8 cellular contexts compared by ENCODE assay signal in the genomic region with DNA sequence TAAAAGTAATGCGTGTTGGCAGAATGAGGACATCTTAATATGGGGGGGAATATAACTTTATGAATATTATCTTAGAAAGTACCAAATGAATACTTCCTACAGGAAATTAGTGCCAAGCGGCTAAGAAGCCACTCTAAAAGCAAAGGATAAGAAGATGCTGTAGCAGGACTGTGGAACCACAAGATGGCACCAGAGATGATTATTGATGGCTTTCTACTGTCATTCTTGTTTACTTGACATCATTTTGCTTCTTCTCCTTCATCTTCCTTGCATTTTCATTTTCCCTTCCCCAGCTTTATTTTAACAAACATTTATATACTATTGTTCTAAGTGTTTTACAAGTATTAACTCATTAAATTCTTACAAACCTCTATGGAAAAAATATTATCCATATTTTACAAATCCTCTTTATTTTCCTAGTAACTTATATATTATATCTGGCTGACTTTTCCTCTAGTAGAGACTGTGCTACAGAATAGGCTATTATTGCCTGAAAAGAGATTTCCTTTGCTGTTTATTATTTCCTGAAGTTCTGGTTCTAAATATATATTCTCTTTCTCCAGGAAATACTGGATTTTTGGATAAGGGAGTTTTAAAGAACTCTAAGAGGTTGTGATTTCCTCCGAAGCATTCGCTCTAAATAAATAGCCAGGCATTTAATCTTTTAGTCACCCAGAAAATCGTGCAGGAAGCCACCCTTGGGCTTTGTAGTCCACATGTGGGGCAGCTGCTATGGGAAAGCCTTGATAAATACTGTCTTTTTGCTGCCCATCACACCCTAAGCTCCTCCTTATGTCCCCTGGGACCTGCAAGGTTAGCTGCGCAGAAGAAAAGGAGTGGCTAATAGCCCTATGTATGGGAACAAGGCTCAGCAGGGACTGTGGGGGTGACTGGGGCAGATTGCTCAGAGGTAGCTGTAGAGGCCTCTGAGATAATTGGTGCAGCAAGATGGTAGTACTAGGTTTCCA. TPM values are rescaled to one million over a fixed set of nuclear protein-coding genes. Genes with fewer than 3 reads are reported as not detected.
A peak's percentile ranks its signal among the peaks of the same experiment; 100 is the strongest.
DNase-seq lines count a peak whose midpoint lies in the region; ATAC-seq, FAIRE-seq and TF ChIP-seq lines count a peak whose summit lies in the region.

No MANE protein-coding gene starts in this region.

- peaks cover 0 to 1% (median 0%) of the 10 kb centered on the region in 4 donors for H3K36me3 ChIP-seq in transverse colon

- peaks cover 4% of the 10 kb centered on the region for H3K9me3 Mint-ChIP-seq in activated CD4-positive, alpha-beta T cell treated with anti-CD3 and anti-CD28 coated beads, Interleukin-2, amount 10 ng/mL, durations not matched to agents 24 days and 14 days

- H3K4me3 ChIP-seq in transverse colon, result no peak overlapping the region

- H3K4me1 ChIP-seq in transverse colon, result no peaks in the 10 kb centered on the region

- H3K4me3 Mint-ChIP-seq in activated CD4-positive, alpha-beta T cell treated with anti-CD3 and anti-CD28 coated beads, Interleukin-2, amount 10 ng/mL, durations not matched to agents 24 days and 14 days, result peak overlapping the region; percentile 11

- peak; percentile 73 for ATAC-seq in GM21381 (IDR thresholded peaks at IDR 0.05; ENCODE audit: unreplicated experiment)

- TF ChIP-seq CTCF in transverse colon (IDR thresholded peaks at IDR 0.05), result peak in 3 of 5 experiments; percentile 26 to 27 (median 27)

- peak; percentile 79 for DNase-seq in activated CD4-positive, alpha-beta T cell treated with anti-CD3 and anti-CD28 coated beads, Interleukin-2, amount 10 ng/mL, durations not matched to agents 24 days and 14 days
- no peak for DNase-seq in activated CD4-positive, alpha-beta T cell treated with anti-CD3 and anti-CD28 coated beads for 1 hour
- peak; percentile 31 for DNase-seq in HTR-8/SVneo (ENCODE audit: insufficient read length, low spot score)
- DNase-seq in SW480 (ENCODE audit: low spot score), result peak; percentile 38
- peak; percentile 35 for DNase-seq in germinal center (ENCODE audit: low spot score)
- no peak for DNase-seq in transverse colon
- DNase-seq in SHP77 treated with DMSO at 0.1 percent for 48 hours (lab: John Stamatoyannopoulos, UW), result no peak

- H3K36me3 Mint-ChIP-seq in activated CD4-positive, alpha-beta T cell treated with anti-CD3 and anti-CD28 coated beads, Interleukin-2, amount 10 ng/mL, durations not matched to agents 24 days and 14 days (ENCODE audit: low read depth), result peaks cover 20% of the 10 kb centered on the region

- peaks cover 48% of the 10 kb centered on the region for H3K4me1 Mint-ChIP-seq in activated CD4-positive, alpha-beta T cell treated with anti-CD3 and anti-CD28 coated beads, Interleukin-2, amount 10 ng/mL, durations not matched to agents 24 days and 14 days

- intact Hi-C loops in activated CD4-positive, alpha-beta T cell treated with anti-CD3 and anti-CD28 coated beads, Interleukin-2, amount 10 ng/mL, durations not matched to agents 24 days and 14 days (cut with micrococcal nuclease), result loop anchor here (1.0 to 10.0 kb wide), 5 partner anchors 20 to 740 kb away; partner anchors contain the start of genes ODR4 and TPR
- intact Hi-C loops in transverse colon (cut with DNase I; ENCODE audit: low total_unique reads), result no loop called here

- H3K27me3 Mint-ChIP-seq in activated CD4-positive, alpha-beta T cell treated with anti-CD3 and anti-CD28 coated beads, Interleukin-2, amount 10 ng/mL, durations not matched to agents 24 days and 14 days, result no peaks in the 10 kb centered on the region

- in situ Hi-C loops in transverse colon (cut with MboI; ENCODE audit: low pct_ligation_motif_present in 1 of 4, low pct_unique_long_range_greater_than_20kb in 1 of 4, low sequenced_read_pairs in 3 of 4), result no loop called here

- WGBS in transverse colon (ENCODE audit: low coverage in 1 of 2), 2 donors, result 57 to 66% methylated on average over 5 to 6 of the region's 6 CpGs

- no peak for TF ChIP-seq POLR2A in transverse colon (IDR thresholded peaks at IDR 0.05)

- TF ChIP-seq EP300 in transverse colon (IDR thresholded peaks at IDR 0.05; ENCODE audit: low read depth), result no peak

- H3K27ac Mint-ChIP-seq in activated CD4-positive, alpha-beta T cell treated with anti-CD3 and anti-CD28 coated beads, Interleukin-2, amount 10 ng/mL, durations not matched to agents 24 days and 14 days, result peak overlapping the region; percentile 91

- no peaks in the 10 kb centered on the region for H3K27me3 ChIP-seq in transverse colon

- no peaks in the 10 kb centered on the region for H3K9me3 ChIP-seq in transverse colon

- FAIRE-seq in HTR-8/SVneo (lab: Jason Lieb, UNC), result no peak

- H3K27ac ChIP-seq in transverse colon, result no peak overlapping the region

RNA-seq across cellular contexts. Expression of gene PRG4, which starts 9.2 kb away (rescaled TPM):
- 7.6 and 8.5 TPM in 2 replicates for total RNA-seq in activated CD4-positive, alpha-beta T cell treated with anti-CD3 and anti-CD28 coated beads, Interleukin-2, amount 10 ng/mL, durations not matched to agents 24 days and 14 days
- under 1 TPM in 3 of 4 donors, not detected in 1; 0.27 to 0.48 (median 0.37) TPM for total RNA-seq in transverse colon

Comparison
In these comparisons a context has a peak if more than half of its experiments do, and no peak if none do; other contexts are left out.
1. DNase-seq: peak in activated CD4-positive, alpha-beta T cell treated with anti-CD3 and anti-CD28 coated beads, Interleukin-2, amount 10 ng/mL, durations not matched to agents 24 days and 14 days (single experiment), HTR-8/SVneo (single experiment), SW480 (single experiment) and germinal center (single experiment); none in activated CD4-positive, alpha-beta T cell treated with anti-CD3 and anti-CD28 coated beads for 1 hour (single experiment), transverse colon (single experiment) and SHP77 treated with DMSO at 0.1 percent for 48 hours (single experiment).